ENCODE assay signal across 24 cellular contexts in genomic region chr4:142683503-142683902, GRCh38.
"Had no signal": no experiment of that assay in that cellular context is flagged by ENCODE, and none has a peak within 500 bp of the region (broad histone marks: within the 10 kb centered on the region; RNA-seq: fewer than 3 reads in every experiment).

No MANE protein-coding gene starts in this region.

- H3K4me3 ChIP-seq: ascending aorta, SK-N-MC had no signal

- H3K27me3 Mint-ChIP-seq: activated B cell treated with CpG ODN at 0.5 μM for 24 hours; activated CD4-positive, alpha-beta T cell treated with anti-CD3 and anti-CD28 coated beads, Interleukin-2, amount 10 ng/mL, durations not matched to agents 24 days and 14 days; activated CD8-positive, alpha-beta memory T cell treated with anti-CD3 and anti-CD28 coated beads, Interleukin-2, amount 10 ng/mL, durations not matched to agents 7 days and 5 days; activated naive CD4-positive, alpha-beta T cell treated with anti-CD3 and anti-CD28 coated beads, Interleukin-2, amount 50 U/mL, for 24 hours; activated T-cell treated with anti-CD3 and anti-CD28 coated beads, Interleukin-2, amount 50 U/mL, for 24 hours; T-cell had no signal

- H3K27ac Mint-ChIP-seq: activated B cell treated with CpG ODN at 0.5 μM for 24 hours; activated CD4-positive, alpha-beta T cell treated with anti-CD3 and anti-CD28 coated beads, Interleukin-2, amount 10 ng/mL, durations not matched to agents 24 days and 14 days; activated CD8-positive, alpha-beta memory T cell treated with anti-CD3 and anti-CD28 coated beads, Interleukin-2, amount 10 ng/mL, durations not matched to agents 7 days and 5 days; activated naive CD4-positive, alpha-beta T cell treated with anti-CD3 and anti-CD28 coated beads, Interleukin-2, amount 50 U/mL, for 24 hours; activated T-cell treated with anti-CD3 and anti-CD28 coated beads, Interleukin-2, amount 50 U/mL, for 24 hours; activated T-helper 1 cell treated with anti-CD3 and anti-CD28 coated beads, Interleukin-12 subunit alpha, Interleukin-12 subunit beta, Interleukin-2, Interleukin-4 antibody, amounts not matched to agents 30 ng/mL and 10 ng/mL and 1 ng/mL, durations not matched to agents 14 hours and 24 hours and 36 hours; brain; T-cell had no signal

- ATAC-seq: activated CD8-positive, alpha-beta memory T cell treated with anti-CD3 and anti-CD28 coated beads, Interleukin-2, amount 10 ng/mL, durations not matched to agents 7 days and 5 days; T-cell had no signal

- H3K27ac ChIP-seq: ascending aorta, SK-N-MC had no signal

- H3K36me3 Mint-ChIP-seq: activated CD8-positive, alpha-beta memory T cell treated with anti-CD3 and anti-CD28 coated beads, Interleukin-2, amount 10 ng/mL, durations not matched to agents 7 days and 5 days; brain had no signal

- H3K9me3 ChIP-seq: ascending aorta had no signal

- H3K9me3 Mint-ChIP-seq: activated B cell treated with CpG ODN at 0.5 μM for 24 hours had no signal

- H3K27me3 ChIP-seq: ascending aorta had no signal

- DNase-seq: activated B cell treated with CpG ODN at 0.5 μM for 24 hours; activated CD4-positive, alpha-beta T cell treated with anti-CD3 and anti-CD28 coated beads for 1 hour; activated CD4-positive, alpha-beta T cell treated with anti-CD3 and anti-CD28 coated beads, Interleukin-2, amount 10 ng/mL, durations not matched to agents 24 days and 14 days; activated CD4-positive, alpha-beta T cell treated with anti-CD3 and anti-CD28 coated beads, Interleukin-2, amount 50 U/mL, for 48 hours; activated CD8-positive, alpha-beta memory T cell treated with anti-CD3 and anti-CD28 coated beads, Interleukin-2, amount 10 ng/mL, durations not matched to agents 7 days and 5 days; activated effector memory CD4-positive, alpha-beta T cell treated with Interleukin-2 at 50 U/mL for 16 hours; activated naive CD4-positive, alpha-beta T cell; activated T-cell treated with anti-CD3 and anti-CD28 coated beads, Interleukin-2, amount 50 U/mL, for 24 hours; amniotic stem cell; NCI-H1105 treated with DMSO at 0.1 percent for 48 hours; NCI-H1436 treated with DMSO at 0.1 percent for 48 hours; NCI-H187; NCI-H2081; NCI-H446; NCI-H524; SIG-M5; T-cell; T-helper 2 cell; T1000 had no signal

- H3K36me3 ChIP-seq: ascending aorta had no signal

- H3K4me3 Mint-ChIP-seq: activated B cell treated with CpG ODN at 0.5 μM for 24 hours; activated CD4-positive, alpha-beta T cell treated with anti-CD3 and anti-CD28 coated beads, Interleukin-2, amount 10 ng/mL, durations not matched to agents 24 days and 14 days; activated CD8-positive, alpha-beta memory T cell treated with anti-CD3 and anti-CD28 coated beads, Interleukin-2, amount 10 ng/mL, durations not matched to agents 7 days and 5 days; activated naive CD4-positive, alpha-beta T cell treated with anti-CD3 and anti-CD28 coated beads, Interleukin-2, amount 50 U/mL, for 24 hours; activated T-cell treated with anti-CD3 and anti-CD28 coated beads, Interleukin-2, amount 50 U/mL, for 24 hours; activated T-helper 1 cell treated with anti-CD3 and anti-CD28 coated beads, Interleukin-12 subunit alpha, Interleukin-12 subunit beta, Interleukin-2, Interleukin-4 antibody, amounts not matched to agents 30 ng/mL and 10 ng/mL and 1 ng/mL, durations not matched to agents 14 hours and 24 hours and 36 hours; brain; T-cell had no signal

- H3K4me1 Mint-ChIP-seq: activated B cell treated with CpG ODN at 0.5 μM for 24 hours; activated CD8-positive, alpha-beta memory T cell treated with anti-CD3 and anti-CD28 coated beads, Interleukin-2, amount 10 ng/mL, durations not matched to agents 7 days and 5 days; brain had no signal
